ENCODE assay signal across 8 cellular contexts in genomic region chr10:84698989-84699388, GRCh38.
"Had no signal": no experiment of that assay in that cellular context is flagged by ENCODE, and none has a peak within 500 bp of the region (broad histone marks: within the 10 kb centered on the region; RNA-seq: fewer than 3 reads in every experiment).

No MANE protein-coding gene starts in this region.

- H3K36me3 ChIP-seq: HAP-1 had no signal

- H3K27ac Mint-ChIP-seq: GM23338, H9, HFFc6 had no signal

- H3K9me3 ChIP-seq: HAP-1 had no signal

- H3K27ac ChIP-seq: GM23248 had no signal

- DNase-seq: GM23248, GOT3, H7, H9, HCEC 1CT, HFFc6 had no signal

- H3K9me3 Mint-ChIP-seq: GM23338, H9 had no signal

- H3K4me3 ChIP-seq: GM23248, GM23338, HAP-1 had no signal

- H3K4me1 ChIP-seq: HAP-1 had no signal

- H3K4me3 Mint-ChIP-seq: GM23338, H9, HFFc6 had no signal

- H3K4me1 Mint-ChIP-seq: GM23338 had no signal
